ENCODE assay signal across 14 cellular contexts in genomic region chr22:45764051-45764450, GRCh38.
"Had no signal": no experiment of that assay in that cellular context is flagged by ENCODE, and none has a peak within 500 bp of the region (broad histone marks: within the 10 kb centered on the region; RNA-seq: fewer than 3 reads in every experiment).

No MANE protein-coding gene starts in this region.

- H3K36me3 ChIP-seq: breast epithelium, lower lobe of right lung had no signal

- H3K9me3 ChIP-seq: breast epithelium, lower lobe of right lung, mucosa of descending colon, spleen had no signal

- H3K27me3 Mint-ChIP-seq: naive thymus-derived CD4-positive, alpha-beta T cell; progenitor cell of endocrine pancreas; T-cell had no signal

- H3K27ac ChIP-seq: breast epithelium, lower lobe of right lung, spleen had no signal

- ATAC-seq: mucosa of descending colon; naive thymus-derived CD4-positive, alpha-beta T cell; right cardiac atrium; T-cell had no signal

- H3K9me3 Mint-ChIP-seq: T-cell had no signal

- H3K4me1 ChIP-seq: lower lobe of right lung, spleen had no signal

- H3K4me3 Mint-ChIP-seq: naive thymus-derived CD4-positive, alpha-beta T cell; T-cell had no signal

- H3K27me3 ChIP-seq: breast epithelium, spleen had no signal

- DNase-seq: activated CD4-positive, CD25-positive, alpha-beta regulatory T cell treated with anti-CD3 and anti-CD28 coated beads, Interleukin-2, amount 50 U/mL, for 72 hours; activated naive CD4-positive, alpha-beta T cell treated with Interleukin-2 at 50 U/mL for 16 hours; anterior cingulate cortex; hypothalamus; lower lobe of right lung; mucosa of descending colon; naive thymus-derived CD4-positive, alpha-beta T cell; occipital lobe; right cardiac atrium; spleen; T-cell; T-helper 9 cell had no signal

- H3K4me3 ChIP-seq: breast epithelium, lower lobe of right lung, mucosa of descending colon, spleen had no signal

- H3K27ac Mint-ChIP-seq: progenitor cell of endocrine pancreas, T-cell had no signal
